8 cellular contexts compared by ENCODE assay signal in genomic region chr11:102293873-102294601, GRCh38. TPM values are rescaled to one million over a fixed set of nuclear protein-coding genes. Genes with fewer than 3 reads are reported as not detected.
DNase-seq lines count a peak whose midpoint lies in the region; ATAC-seq, FAIRE-seq and TF ChIP-seq lines count a peak whose summit lies in the region.

No MANE protein-coding gene starts in this region.

- whole genome bisulfite sequencing in A549 (ENCODE audit: missing lambda C conversion rate): 17% methylated on average over 6 of the region's 6 CpGs
- WGBS in H9 (ENCODE audit: extremely low coverage, insufficient read length, low lambda C conversion rate): no CpG with 5 or more reads among the region's 6 CpGs
- 8 to 16% (median 14%) methylated on average over 6 of the region's 6 CpGs for WGBS in small intestine, 3 donors

- no peak overlapping the region for H2BK5ac ChIP-seq in H9 (ENCODE audit: insufficient read length, low read length)

- H3K79me1 ChIP-seq in H9 (ENCODE audit: insufficient read depth, low read depth, low read length, poor library complexity, severe bottlenecking): no peaks in the 10 kb centered on the region

- no peak overlapping the region for H3K14ac ChIP-seq in H9 (ENCODE audit: insufficient read depth, low read length)

- H3K4me1 ChIP-seq in A549 (peaks cover 31% of the 10 kb centered on the region; the same call in 2 of the 3 replicates), H9 (ENCODE audit: insufficient read depth, low read length) (no peaks in the 10 kb centered on the region; the same call in 1 of the 2 replicates), small intestine (ENCODE audit: control insufficient read depth in 2 of 2, insufficient read depth in 1 of 2, low read depth in 1 of 2, low read length in 1 of 2) (no peaks in the 10 kb centered on the region)

- no peak overlapping the region for H2BK120ac ChIP-seq in H9 (ENCODE audit: low read depth, low read length, poor library complexity, severe bottlenecking)

- CTCF ChIA-PET in A549 (lab: Yijun Ruan, JAX) (interaction anchor here (0.6 to 2.6 kb wide), 24 partner anchors 9 to 433 kb away, joined by 3 to 15 read pairs (median 4); no protein-coding TSS in a partner anchor), GM10248 (lab: Yijun Ruan, JAX) (interaction anchor here (0.7 to 9.7 kb wide), 38 partner anchors 8 to 372 kb away, joined by 3 to 159 read pairs (median 4); partner anchors contain the start of gene BIRC3)
- CTCF ChIA-PET in activated CD4-positive, alpha-beta memory T cell treated with anti-CD3 and anti-CD28 coated beads for 36 hours (lab: Charles Lee): interaction anchor here (0.8 to 9.6 kb wide), 33 partner anchors 9 to 372 kb away, joined by 3 to 288 read pairs (median 6); partner anchors contain the start of gene BIRC3

- H3K18ac ChIP-seq in H9 (ENCODE audit: insufficient read length, low read depth, low read length): no peak overlapping the region

- H4K8ac ChIP-seq in H9 (replicated peaks; ENCODE audit: insufficient read length, low read depth, low read length): no peak overlapping the region

- TF ChIP-seq CTCF in A549 (IDR thresholded peaks at IDR 0.05) (peak; percentile 59), GM10248 (IDR thresholded peaks at IDR 0.05; ENCODE audit: control extremely low read depth, extremely low read depth, low read depth, missing control alignments) (peak; percentile 81), H9 (conservative IDR thresholded peaks at IDR 0.05) (peak; percentile 74)

- H3K9me3 Mint-ChIP-seq in H9: peaks cover 0 to 2% of the 10 kb centered on the region in 2 experiments; a peak in 2 of 5 replicates
- H3K9me3 Mint-ChIP-seq in activated CD4-positive, alpha-beta memory T cell treated with anti-CD3 and anti-CD28 coated beads for 36 hours: peaks cover 4% of the 10 kb centered on the region

- ATAC-seq in A549: peak; percentile 83 to 92

- TF ChIP-seq POLR2A in A549 (IDR thresholded peaks at IDR 0.05; ENCODE audit: low read length): no peak

- no peak overlapping the region for H3T11ph ChIP-seq in H9 (ENCODE audit: low read length)

- peak in 1 of 2 experiments; percentile 71 for DNase-seq in A549 (ENCODE audit: low read depth in 1 of 2, low spot score in 1 of 2)
- peak; percentile 64 for DNase-seq in GM10248 (ENCODE audit: extremely low spot score)
- DNase-seq in H9: no peak
- DNase-seq in LHCN-M2 (ENCODE audit: low read depth): peak; percentile 72
- no peak for DNase-seq in activated CD4-positive, alpha-beta memory T cell treated with anti-CD3 and anti-CD28 coated beads for 36 hours
- DNase-seq in germinal center (ENCODE audit: low spot score): peak; percentile 52
- DNase-seq in small intestine: peak; percentile 80
- DNase-seq in NCI-H187 (lab: John Stamatoyannopoulos, UW): no peak

- intact Hi-C loops in activated CD4-positive, alpha-beta memory T cell treated with anti-CD3 and anti-CD28 coated beads for 36 hours (cut with micrococcal nuclease): loop anchor here (1.0 kb wide), 3 partner anchors 12 to 53 kb away; partner anchors contain the start of gene BIRC2

- no peak overlapping the region for H2BK15ac ChIP-seq in H9 (ENCODE audit: low read depth, low read length)

- H3K23ac ChIP-seq in H9 (ENCODE audit: insufficient read length, low read depth, low read length): no peak overlapping the region

- H3K27me3 ChIP-seq in H9 (ENCODE audit: insufficient read depth, low read length): no peaks in the 10 kb centered on the region
- H3K27me3 ChIP-seq in small intestine (ENCODE audit: control insufficient read depth in 2 of 2, insufficient read depth in 2 of 2, low read length in 2 of 2): no peaks in the 10 kb centered on the region

- H3K79me2 ChIP-seq in H9 (ENCODE audit: insufficient read depth, low read length): no peaks in the 10 kb centered on the region

- no peak overlapping the region for H4K91ac ChIP-seq in H9 (ENCODE audit: insufficient read length, low read depth, low read length)

- no peak for FAIRE-seq in A549 (lab: Jason Lieb, UNC)
- FAIRE-seq in small intestine (lab: Jason Lieb, UNC): peak; percentile 53

- no peaks in the 10 kb centered on the region for H4K20me1 ChIP-seq in H9 (ENCODE audit: control insufficient read depth, insufficient read depth, insufficient read length)

- H2BK20ac ChIP-seq in H9 (ENCODE audit: low read depth, low read length, poor library complexity, severe bottlenecking): no peak overlapping the region

- H3K4me2 ChIP-seq in A549 (peak overlapping the region; percentile 77), H9 (ENCODE audit: insufficient read depth, insufficient read length, low read length) (no peak overlapping the region)

- H3K36me3 ChIP-seq in small intestine (ENCODE audit: control insufficient read depth in 2 of 2, insufficient read depth in 2 of 2, low read length in 2 of 2): no peaks in the 10 kb centered on the region

- no peak overlapping the region; a peak in 1 of 7 replicates for H3K27ac Mint-ChIP-seq in H9
- peak overlapping the region; percentile 84 for H3K27ac Mint-ChIP-seq in activated CD4-positive, alpha-beta memory T cell treated with anti-CD3 and anti-CD28 coated beads for 36 hours

- peak overlapping the region; percentile 64 to 71; a peak in 4 of 6 replicates for H3K27ac ChIP-seq in A549
- H3K27ac ChIP-seq in H9 (ENCODE audit: insufficient read length, low read depth, low read length): no peak overlapping the region
- no peak overlapping the region for H3K27ac ChIP-seq in small intestine (ENCODE audit: low read depth in 1 of 2, low read length in 1 of 2)

- H3K23me2 ChIP-seq in H9 (ENCODE audit: insufficient read length, low read depth, low read length, poor library complexity, severe bottlenecking): no peaks in the 10 kb centered on the region

- no peak for TF ChIP-seq EP300 in A549 (IDR thresholded peaks at IDR 0.05)

- no peak overlapping the region for H3K56ac ChIP-seq in H9 (ENCODE audit: insufficient read length, low read depth, low read length)

- TF ChIP-seq RAD21 in A549 (conservative IDR thresholded peaks at IDR 0.05 in 1 of 2, IDR thresholded peaks at IDR 0.05 in 1 of 2): peak; percentile 60 to 71

- no peak overlapping the region for H3K4ac ChIP-seq in H9 (ENCODE audit: low read depth, low read length)

- no peak overlapping the region for H3K4me3 ChIP-seq in A549
- peak overlapping the region in 1 of 2 donors; percentile 19 for H3K4me3 ChIP-seq in small intestine (ENCODE audit: low read depth in 1 of 2, low read length in 2 of 2)

- peaks cover 6 to 7% of the 10 kb centered on the region in 2 experiments for H3K4me1 Mint-ChIP-seq in H9
- H3K4me1 Mint-ChIP-seq in activated CD4-positive, alpha-beta memory T cell treated with anti-CD3 and anti-CD28 coated beads for 36 hours (ENCODE audit: low read depth): peaks cover 33% of the 10 kb centered on the region

- no peak overlapping the region for H4K5ac ChIP-seq in H9 (ENCODE audit: insufficient read length, low read depth, low read length)

- no peak overlapping the region for H3K4me3 Mint-ChIP-seq in H9
- H3K4me3 Mint-ChIP-seq in activated CD4-positive, alpha-beta memory T cell treated with anti-CD3 and anti-CD28 coated beads for 36 hours: peak overlapping the region; percentile 81

- H3K9me3 ChIP-seq in A549 (no peaks in the 10 kb centered on the region), H9 (ENCODE audit: control insufficient read depth, low read depth, low read length) (no peaks in the 10 kb centered on the region), small intestine (ENCODE audit: control insufficient read depth, low read depth) (no peaks in the 10 kb centered on the region)

- H2AK5ac ChIP-seq in H9 (ENCODE audit: insufficient read length, low read length): no peak overlapping the region

- 0 out of 2 replicates have a peak, but pooled peaks cover 1% of the 10 kb centered on the region for H3K27me3 Mint-ChIP-seq in H9 (ENCODE audit: low read depth)
- H3K27me3 Mint-ChIP-seq in activated CD4-positive, alpha-beta memory T cell treated with anti-CD3 and anti-CD28 coated beads for 36 hours: no peaks in the 10 kb centered on the region

- H3K36me3 Mint-ChIP-seq in H9 (ENCODE audit: insufficient read depth in 1 of 3, low read depth in 3 of 3): no peaks in the 10 kb centered on the region
- peaks cover 2% of the 10 kb centered on the region for H3K36me3 Mint-ChIP-seq in activated CD4-positive, alpha-beta memory T cell treated with anti-CD3 and anti-CD28 coated beads for 36 hours

- H2BK12ac ChIP-seq in H9 (ENCODE audit: insufficient read length, low read depth, low read length): no peak overlapping the region

- H3K9ac ChIP-seq in H9 (ENCODE audit: extremely low read depth, insufficient read length, low read length): no peak overlapping the region

- no peak overlapping the region for H2AFZ ChIP-seq in H9 (ENCODE audit: low read length)

- POLR2A ChIA-PET in A549 (lab: Yijun Ruan, JAX): interaction anchor here (1.0 kb wide), 1 partner anchor 24 kb away, joined by 3 read pairs; no protein-coding TSS in a partner anchor
- POLR2A ChIA-PET in GM10248 (lab: Yijun Ruan, JAX): interaction anchor here (0.7 kb wide), 1 partner anchor 330 kb away, joined by 3 read pairs; no protein-coding TSS in a partner anchor
- POLR2A ChIA-PET in activated CD4-positive, alpha-beta memory T cell treated with anti-CD3 and anti-CD28 coated beads for 36 hours (lab: Charles Lee): interaction anchor here (0.6 to 2.4 kb wide), 9 partner anchors 14 to 54 kb away, joined by 3 to 14 read pairs (median 3); partner anchors contain the start of gene BIRC3

TF ChIP-seq in A549, 52 proteins besides CTCF, POLR2A, EP300 and RAD21:
- TF ChIP-seq FOSB (CRISPR knock-in tag; IDR thresholded peaks at IDR 0.05) (no peak), SMC3 (IDR thresholded peaks at IDR 0.05) (peak; percentile 67)

RNA-seq across cellular contexts. Expression of gene BIRC3, which starts 23.2 kb away (rescaled TPM):
- polyA plus RNA-seq in A549 (2011; rRNA removed) (13.8 and 17.5 TPM in 2 replicates), A549 (2017; fragmentation: RNase III; extraction: RNeasy Plus Mini Kit Qiagen cat#74134 plus additional on column Dnase treatment) (10.6 to 27.4 TPM (median 11.3 TPM) in 3 replicates), small intestine (10 to 100 TPM; 25.6 to 49.0 (median 32.4) TPM)
- 3.4 and 4.0 TPM in 2 replicates for polyA plus RNA-seq in A549 (2012; cell fraction: cytosol; rRNA removed)
- polyA plus RNA-seq in A549 (2012; cell fraction: nucleus; rRNA removed): 1.6 and 3.2 TPM in 2 replicates
- 6.3 and 6.6 TPM in 2 replicates for polyA minus RNA-seq in A549 (2011; rRNA and poly(A)+ RNA removed)
- total RNA-seq in H9 (2021) (0.04 and 0.18 TPM in 2 replicates), LHCN-M2 (2014; rRNA removed) (0.40 and 0.64 TPM in 2 replicates)
- polyA plus RNA-seq in LHCN-M2 (2012): 0.73 TPM
- total RNA-seq in activated CD4-positive, alpha-beta memory T cell treated with anti-CD3 and anti-CD28 coated beads for 36 hours: 100 to 1,000 TPM; 135 to 139 TPM

RNA-seq across cellular contexts. Expression of gene BIRC2, which starts 53.0 kb away (rescaled TPM):
- polyA plus RNA-seq in A549 (2011; rRNA removed): 60.4 and 70.9 TPM in 2 replicates
- polyA plus RNA-seq in A549 (2012; cell fraction: cytosol; rRNA removed): 10.7 and 13.4 TPM in 2 replicates
- polyA plus RNA-seq in A549 (2012; cell fraction: nucleus; rRNA removed): 5.6 and 10.4 TPM in 2 replicates
- polyA plus RNA-seq in A549 (2017; fragmentation: RNase III; extraction: RNeasy Plus Mini Kit Qiagen cat#74134 plus additional on column Dnase treatment): 22.0 to 26.8 TPM (median 24.2 TPM) in 3 replicates
- 29.3 and 31.1 TPM in 2 replicates for polyA minus RNA-seq in A549 (2011; rRNA and poly(A)+ RNA removed)
- total RNA-seq in H9 (2021): 28.2 and 29.1 TPM in 2 replicates
- total RNA-seq in LHCN-M2 (2014; rRNA removed): 65.9 and 77.4 TPM in 2 replicates
- 39.2 TPM for polyA plus RNA-seq in LHCN-M2 (2012)
- 10 to 100 TPM; 33.7 to 34.3 TPM for total RNA-seq in activated CD4-positive, alpha-beta memory T cell treated with anti-CD3 and anti-CD28 coated beads for 36 hours
- 10 to 100 TPM; 22.1 to 38.5 (median 28.9) TPM for polyA plus RNA-seq in small intestine

Comparison
In these comparisons a context has a peak if more than half of its experiments do, and no peak if none do; other contexts are left out.
1. DNase-seq: peak in GM10248 (single experiment), LHCN-M2 (single experiment), germinal center (single experiment) and small intestine (single experiment); none in H9 (single experiment), activated CD4-positive, alpha-beta memory T cell treated with anti-CD3 and anti-CD28 coated beads for 36 hours (single experiment) and NCI-H187 (0 of 2).
2. H3K27ac ChIP-seq: peak in A549 (2 of 2); none in H9 (single experiment) and small intestine (0 of 2).
3. RNA of gene BIRC3, which starts 23.2 kb away (total RNA-seq): 135 to 139 TPM in activated CD4-positive, alpha-beta memory T cell treated with anti-CD3 and anti-CD28 coated beads for 36 hours; 0.40 to 0.64 TPM in LHCN-M2 and 0.04 to 0.18 TPM in H9; every median in the first group is over 10 times any median in the second.
4. Peak in every context shown above with its lines, with median percentiles within 50 percentile points of each other: CTCF ChIP-seq.